ENCODE assay signal across 8 cellular contexts in the genomic region with DNA sequence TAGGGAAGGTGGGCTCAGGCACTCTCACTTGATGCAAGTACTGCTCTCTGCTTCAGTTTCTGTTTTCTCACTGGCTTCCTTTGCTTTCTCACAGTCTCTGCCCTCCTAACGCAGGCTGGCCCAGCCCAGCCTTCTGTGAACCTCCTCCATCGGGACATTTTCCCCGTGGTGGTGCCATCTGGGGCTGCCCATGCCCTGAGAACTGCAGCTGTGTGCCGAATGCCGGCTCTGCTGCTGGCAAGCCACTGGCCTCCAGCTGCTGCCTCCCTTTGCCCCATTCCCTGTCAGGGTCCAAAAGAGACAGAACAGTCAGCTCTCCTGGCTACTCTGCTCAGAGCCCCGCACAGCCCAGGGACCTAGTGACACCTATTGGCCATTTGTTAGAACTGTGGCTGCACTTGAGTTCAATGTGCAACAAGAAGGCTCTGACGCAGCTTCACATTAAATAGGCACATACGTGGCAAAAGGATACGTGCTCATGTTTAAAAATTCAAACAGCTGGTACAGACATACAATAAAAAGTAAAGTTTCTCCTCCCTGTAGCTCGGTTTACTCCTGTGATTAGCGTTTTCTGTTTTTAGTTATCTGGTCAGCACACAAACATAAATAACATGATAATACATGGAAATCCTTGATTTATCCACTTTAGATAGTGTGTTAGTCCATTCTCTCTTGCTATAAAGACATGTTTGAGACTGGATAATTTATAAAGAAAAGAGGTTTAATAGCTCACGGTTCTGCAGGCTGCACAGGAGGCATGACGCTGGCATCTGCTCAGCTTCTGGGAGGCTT. TPM values are rescaled to one million over a fixed set of nuclear protein-coding genes. Genes with fewer than 3 reads are reported as not detected.
DNase-seq lines count a peak whose midpoint lies in the region; ATAC-seq and TF ChIP-seq lines count a peak whose summit lies in the region.

No MANE protein-coding gene starts in this region.

- no peaks in the 10 kb centered on the region for H3K4me1 ChIP-seq in CD8-positive, alpha-beta T cell (ENCODE audit: insufficient read depth, low read length)

- POLR2A ChIA-PET in CD8-positive, alpha-beta T cell (lab: Charles Lee): no interaction called here

- peak; percentile 55 for ATAC-seq in CD8-positive, alpha-beta T cell
- peak; percentile 85 for ATAC-seq in GM18519 (IDR thresholded peaks at IDR 0.05; ENCODE audit: low FRiP score, unreplicated experiment)
- ATAC-seq in HG02943 (IDR thresholded peaks at IDR 0.05; ENCODE audit: low read depth, unreplicated experiment): peak; percentile 71
- peak; percentile 61 to 79 for ATAC-seq in left cardiac atrium

- intact Hi-C loops in CD8-positive, alpha-beta T cell (cut with DNase I, micrococcal nuclease): no loop called here
- intact Hi-C loops in activated T-helper 2 cell treated with anti-CD3 and anti-CD28 coated beads, Interferon-gamma antibody, Interleukin-2, Interleukin-4, amounts not matched to agents 10 μg/mL and 5 μg/mL and 100 μg/mL, durations not matched to agents 14 hours and 24 hours and 36 hours (cut with micrococcal nuclease): no loop called here
- intact Hi-C loops in left cardiac atrium (cut with DNase I) (no loop called here), posterior vena cava (cut with DNase I) (no loop called here)

- H3K27me3 ChIP-seq in CD8-positive, alpha-beta T cell (ENCODE audit: insufficient read depth, low read length): no peaks in the 10 kb centered on the region

- H3K4me1 Mint-ChIP-seq in CD8-positive, alpha-beta T cell (ENCODE audit: low read depth): no peaks in the 10 kb centered on the region
- no peaks in the 10 kb centered on the region for H3K4me1 Mint-ChIP-seq in activated T-helper 2 cell treated with anti-CD3 and anti-CD28 coated beads, Interferon-gamma antibody, Interleukin-2, Interleukin-4, amounts not matched to agents 10 μg/mL and 5 μg/mL and 100 μg/mL, durations not matched to agents 14 hours and 24 hours and 36 hours (ENCODE audit: low read depth)

- H3K9me3 Mint-ChIP-seq in CD8-positive, alpha-beta T cell: no peaks in the 10 kb centered on the region
- H3K9me3 Mint-ChIP-seq in activated T-helper 2 cell treated with anti-CD3 and anti-CD28 coated beads, Interferon-gamma antibody, Interleukin-2, Interleukin-4, amounts not matched to agents 10 μg/mL and 5 μg/mL and 100 μg/mL, durations not matched to agents 14 hours and 24 hours and 36 hours: no peaks in the 10 kb centered on the region

- no peak overlapping the region for H3K27ac ChIP-seq in CD8-positive, alpha-beta T cell (ENCODE audit: low read depth, low read length)

- H3K27me3 Mint-ChIP-seq in CD8-positive, alpha-beta T cell (ENCODE audit: low read depth): peaks cover 6% of the 10 kb centered on the region
- peaks cover 8% of the 10 kb centered on the region for H3K27me3 Mint-ChIP-seq in activated T-helper 2 cell treated with anti-CD3 and anti-CD28 coated beads, Interferon-gamma antibody, Interleukin-2, Interleukin-4, amounts not matched to agents 10 μg/mL and 5 μg/mL and 100 μg/mL, durations not matched to agents 14 hours and 24 hours and 36 hours (ENCODE audit: low read depth)

- H3K36me3 ChIP-seq in CD8-positive, alpha-beta T cell (ENCODE audit: insufficient read depth, low read length): no peaks in the 10 kb centered on the region

- H3K4me3 ChIP-seq in CD8-positive, alpha-beta T cell (ENCODE audit: low read depth, low read length): no peak overlapping the region

- no peaks in the 10 kb centered on the region for H3K9me3 ChIP-seq in CD8-positive, alpha-beta T cell (ENCODE audit: low read length)

- H3K36me3 Mint-ChIP-seq in CD8-positive, alpha-beta T cell: no peaks in the 10 kb centered on the region
- no peaks in the 10 kb centered on the region for H3K36me3 Mint-ChIP-seq in activated T-helper 2 cell treated with anti-CD3 and anti-CD28 coated beads, Interferon-gamma antibody, Interleukin-2, Interleukin-4, amounts not matched to agents 10 μg/mL and 5 μg/mL and 100 μg/mL, durations not matched to agents 14 hours and 24 hours and 36 hours (ENCODE audit: low read depth)

- peak in 2 of 7 experiments; percentile 14 to 19 for DNase-seq in CD8-positive, alpha-beta T cell
- DNase-seq in NCI-H345 (lab: John Stamatoyannopoulos, UW): peak; percentile 34
- DNase-seq in activated T-helper 2 cell treated with anti-CD3 and anti-CD28 coated beads, Interferon-gamma antibody, Interleukin-2, Interleukin-4, amounts not matched to agents 10 μg/mL and 5 μg/mL and 100 μg/mL, durations not matched to agents 14 hours and 24 hours and 36 hours (ENCODE audit: low spot score): peak; percentile 21
- DNase-seq in left cardiac atrium: no peak
- DNase-seq in pulmonary artery endothelial cell (ENCODE audit: low read depth, low spot score): peak; percentile 20
- DNase-seq in posterior vena cava (ENCODE audit: low spot score): no peak

- peak; percentile 41 for TF ChIP-seq CTCF in CD8-positive, alpha-beta T cell (IDR thresholded peaks at IDR 0.05)

- H3K27ac Mint-ChIP-seq in CD8-positive, alpha-beta T cell: no peak overlapping the region
- H3K27ac Mint-ChIP-seq in activated T-helper 2 cell treated with anti-CD3 and anti-CD28 coated beads, Interferon-gamma antibody, Interleukin-2, Interleukin-4, amounts not matched to agents 10 μg/mL and 5 μg/mL and 100 μg/mL, durations not matched to agents 14 hours and 24 hours and 36 hours: no peak overlapping the region

- H3K4me3 Mint-ChIP-seq in CD8-positive, alpha-beta T cell: no peak overlapping the region
- no peak overlapping the region for H3K4me3 Mint-ChIP-seq in activated T-helper 2 cell treated with anti-CD3 and anti-CD28 coated beads, Interferon-gamma antibody, Interleukin-2, Interleukin-4, amounts not matched to agents 10 μg/mL and 5 μg/mL and 100 μg/mL, durations not matched to agents 14 hours and 24 hours and 36 hours (ENCODE audit: low read depth)

- CTCF ChIA-PET in CD8-positive, alpha-beta T cell (lab: Charles Lee): interaction anchor here (0.9 to 1.5 kb wide), 2 partner anchors 9 to 11 kb away, joined by 6 read pairs; no protein-coding TSS in a partner anchor

RNA-seq across cellular contexts. Expression of gene FCRL5, which starts 46.6 kb away (rescaled TPM):
- total RNA-seq in CD8-positive, alpha-beta T cell: under 1 TPM; 0.60 to 0.64 TPM
- total RNA-seq in activated T-helper 2 cell treated with anti-CD3 and anti-CD28 coated beads, Interferon-gamma antibody, Interleukin-2, Interleukin-4, amounts not matched to agents 10 μg/mL and 5 μg/mL and 100 μg/mL, durations not matched to agents 14 hours and 24 hours and 36 hours: not detected in 2 replicates
- total RNA-seq in left cardiac atrium (under 1 TPM; 0.10 to 0.12 TPM), pulmonary artery endothelial cell (under 0.01 TPM in 1 of 2 replicates, not detected in the other), posterior vena cava (under 1 TPM; 0.19 to 0.32 TPM)

Comparison
In these comparisons a context has a peak if more than half of its experiments do, and no peak if none do; other contexts are left out.
1. DNase-seq: peak in NCI-H345 (single experiment), activated T-helper 2 cell treated with anti-CD3 and anti-CD28 coated beads, Interferon-gamma antibody, Interleukin-2, Interleukin-4, amounts not matched to agents 10 μg/mL and 5 μg/mL and 100 μg/mL, durations not matched to agents 14 hours and 24 hours and 36 hours (single experiment) and pulmonary artery endothelial cell (single experiment); none in left cardiac atrium (single experiment) and posterior vena cava (single experiment).
2. Peak in every context shown above with its lines, with median percentiles within 50 percentile points of each other: ATAC-seq.